ENCODE assay signal across 1 cellular context in genomic region chr3:111517801-111518200, GRCh38.
TF ChIP-seq lines count a peak whose summit lies in the region.

No MANE protein-coding gene starts in this region.

TF ChIP-seq in GM12878, 131 proteins besides CTCF, POLR2A, EP300 and RAD21:
- TF ChIP-seq ATF7 (IDR thresholded peaks at IDR 0.05; ENCODE audit: low read depth) (no peak), BHLHE40 (IDR thresholded peaks at IDR 0.05; ENCODE audit: borderline replicate concordance in 1 of 2, low read depth in 2 of 2, low read length in 1 of 2) (peak in 1 of 2 experiments; percentile 47; a peak in 1 of 4 replicates)
